In the genomic region with DNA sequence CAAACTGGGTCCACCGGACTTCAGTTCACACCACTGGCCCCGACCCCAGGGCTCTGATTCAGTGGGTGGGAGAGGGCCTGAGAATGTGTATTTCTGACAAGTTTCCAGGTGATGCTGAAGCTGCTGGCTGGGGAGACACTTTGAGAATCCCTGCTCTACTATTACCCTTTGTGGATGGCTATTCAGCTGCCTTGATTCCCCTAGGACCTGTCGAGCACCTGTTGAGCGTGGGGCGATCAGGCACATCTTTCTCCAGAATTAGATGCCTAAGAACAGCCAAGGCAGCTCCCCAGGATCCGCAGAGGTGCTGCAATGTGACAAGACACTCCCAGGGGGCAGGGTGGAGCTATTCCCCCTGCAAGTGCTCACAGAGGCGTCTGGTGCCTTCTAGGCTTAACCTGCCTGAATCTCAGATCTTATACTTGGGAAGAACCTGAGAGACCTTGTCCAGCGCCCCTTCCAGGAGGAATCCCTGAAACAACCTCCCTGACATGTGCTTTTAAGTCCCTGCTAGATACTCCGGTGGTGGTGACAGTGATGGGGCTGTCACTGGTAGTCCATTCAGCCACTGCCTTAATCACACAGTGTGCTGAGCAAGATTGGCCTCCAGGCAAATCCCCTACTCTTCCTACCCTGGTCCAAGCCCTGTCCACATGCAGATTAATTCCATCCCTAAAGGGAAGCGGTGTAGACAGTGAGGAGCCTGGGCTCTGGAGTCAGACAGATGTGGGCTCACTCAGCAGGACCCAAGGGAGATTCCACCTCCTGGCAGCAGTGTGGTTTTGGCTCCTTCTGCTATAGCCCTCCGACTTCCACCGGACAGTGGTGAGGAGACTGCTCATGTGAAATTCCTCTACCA, we compare ENCODE assay signal across 9 cellular contexts. TPM values are rescaled to one million over a fixed set of nuclear protein-coding genes. Genes with fewer than 3 reads are reported as not detected.
A peak's percentile ranks its signal among the peaks of the same experiment; 100 is the strongest.
DNase-seq lines count a peak whose midpoint lies in the region; ATAC-seq and TF ChIP-seq lines count a peak whose summit lies in the region.
"Had no signal": no experiment of that assay in that cellular context is flagged by ENCODE, and none has a peak within 500 bp of the region (broad histone marks: within the 10 kb centered on the region; RNA-seq: fewer than 3 reads in every experiment).

No MANE protein-coding gene starts in this region.

- H3K9me3 ChIP-seq in AG04450 (ENCODE audit: control insufficient read depth, insufficient read depth, low read length) (no peaks in the 10 kb centered on the region; the same call in 1 of the 2 replicates), OCI-LY3 (ENCODE audit: insufficient read depth, low read length) (no peaks in the 10 kb centered on the region)
- H3K9me3 ChIP-seq: body of pancreas had no signal

- no peak overlapping the region for H3K4me2 ChIP-seq in OCI-LY3 (ENCODE audit: low read length)

- TF ChIP-seq CTCF in AG04450 (IDR thresholded peaks at IDR 0.05; ENCODE audit: low read depth, low read length) (peak; percentile 40), GM12874 (IDR thresholded peaks at IDR 0.05; ENCODE audit: insufficient read depth, low read depth, low read length) (peak; percentile 43; the same call in 1 of the 2 replicates), OCI-LY3 (IDR thresholded peaks at IDR 0.05; ENCODE audit: low read depth, low read length) (peak; percentile 60), foreskin keratinocyte (conservative IDR thresholded peaks at IDR 0.05) (peak; percentile 50)

- peaks cover 47% of the 10 kb centered on the region for H3K27me3 ChIP-seq in AG04450 (ENCODE audit: control insufficient read depth, insufficient read depth, low read length)
- peaks cover 37% of the 10 kb centered on the region for H3K27me3 ChIP-seq in OCI-LY3 (ENCODE audit: low read depth, low read length)
- H3K27me3 ChIP-seq in foreskin keratinocyte, result peaks cover 48% of the 10 kb centered on the region
- H3K27me3 ChIP-seq: body of pancreas had no signal

- no peak overlapping the region for H3K27ac ChIP-seq in AG04450 (ENCODE audit: low read depth, low read length)
- H3K27ac ChIP-seq in OCI-LY3 (ENCODE audit: low read length), result no peak overlapping the region
- H3K27ac ChIP-seq in foreskin keratinocyte, result no peak overlapping the region
- H3K27ac ChIP-seq: body of pancreas had no signal

- H3K79me2 ChIP-seq in OCI-LY3 (ENCODE audit: low read length), result no peaks in the 10 kb centered on the region

- POLR2A ChIA-PET in AG04450 (lab: Yijun Ruan, JAX), result no interaction called here

- H3K4me3 ChIP-seq in AG04450 (ENCODE audit: low read depth, low read length), result no peak overlapping the region
- H3K4me3 ChIP-seq in OCI-LY3 (ENCODE audit: low read length), result no peak overlapping the region
- H3K4me3 ChIP-seq: body of pancreas had no signal

- ATAC-seq in foreskin keratinocyte, result peak; percentile 45
- no peak for ATAC-seq in HG03354 (IDR thresholded peaks at IDR 0.05; ENCODE audit: poor library complexity, severe bottlenecking, unreplicated experiment)
- no peak for ATAC-seq in HG02885 (IDR thresholded peaks at IDR 0.05; ENCODE audit: poor library complexity, unreplicated experiment)
- no peak for ATAC-seq in HG02840 (IDR thresholded peaks at IDR 0.05; ENCODE audit: low FRiP score, unreplicated experiment)
- ATAC-seq in GM21528 (IDR thresholded peaks at IDR 0.05; ENCODE audit: low FRiP score, unreplicated experiment), result no peak
- ATAC-seq: body of pancreas had no signal

- H4K20me1 ChIP-seq in OCI-LY3 (ENCODE audit: insufficient read depth, low read length), result no peaks in the 10 kb centered on the region

- H3K36me3 ChIP-seq in OCI-LY3 (replicated peaks; ENCODE audit: low read depth, low read length), result no peaks in the 10 kb centered on the region

- no peak overlapping the region for H3K9ac ChIP-seq in OCI-LY3 (ENCODE audit: low read length)

- H3K4me1 ChIP-seq in OCI-LY3 (ENCODE audit: low read length), result no peaks in the 10 kb centered on the region
- H3K4me1 ChIP-seq in foreskin keratinocyte, result no peaks in the 10 kb centered on the region
- H3K4me1 ChIP-seq: body of pancreas had no signal

- H2AFZ ChIP-seq in OCI-LY3 (ENCODE audit: low read depth, low read length), result no peak overlapping the region

- DNase-seq in AG04450 (ENCODE audit: low read depth, low spot score) (no peak), foreskin keratinocyte (no peak)

- CTCF ChIA-PET in AG04450 (lab: Charles Lee), result interaction anchor here (0.6 to 1.8 kb wide), 2 partner anchors 30 to 57 kb away, joined by 3 to 6 read pairs; no protein-coding TSS in a partner anchor

RNA-seq across cellular contexts. Expression of a gene that starts 43.4 kb away (rescaled TPM):
- not detected in 2 replicates for polyA plus RNA-seq in AG04450 (2011; rRNA removed)
- polyA minus RNA-seq in AG04450 (2011; rRNA and poly(A)+ RNA removed), result not detected in 2 replicates
- total RNA-seq in foreskin keratinocyte, result not detected in 2 replicates
- polyA plus RNA-seq in foreskin keratinocyte, result not detected in 2 replicates
